8 cellular contexts compared by ENCODE assay signal in the genomic region with DNA sequence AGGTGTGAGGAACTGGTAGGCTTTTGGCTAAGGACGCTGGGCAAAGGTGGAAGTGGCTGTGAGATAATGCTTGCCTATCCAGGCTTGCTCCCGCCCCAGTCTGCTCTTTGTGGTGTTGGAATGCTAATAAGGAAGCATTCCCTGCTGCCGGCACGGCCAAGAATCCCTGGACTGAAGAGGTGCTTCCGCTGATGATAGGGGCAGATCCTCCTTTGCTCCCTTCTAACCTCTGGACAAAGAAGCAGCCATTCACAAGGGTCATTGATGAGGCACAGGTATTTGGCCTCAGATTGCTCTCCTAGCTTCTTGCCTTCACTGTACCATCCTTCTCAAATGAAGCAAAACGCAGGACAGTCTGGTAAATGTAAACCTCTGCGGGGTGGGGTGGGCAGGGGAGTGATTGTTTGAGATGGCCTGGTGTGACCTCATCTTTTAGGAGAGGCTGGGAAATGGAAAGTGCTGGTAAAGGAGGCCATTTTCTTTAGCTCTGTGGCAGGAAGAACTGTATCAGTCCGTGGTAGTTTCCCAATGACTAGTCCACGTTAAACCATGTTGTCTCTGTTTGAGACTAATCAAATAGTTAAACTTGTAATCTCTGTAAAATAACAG. TPM values are rescaled to one million over a fixed set of nuclear protein-coding genes. Genes with fewer than 3 reads are reported as not detected.
DNase-seq lines count a peak whose midpoint lies in the region; ATAC-seq and TF ChIP-seq lines count a peak whose summit lies in the region.

No MANE protein-coding gene starts in this region.

- no peak overlapping the region for H3K4ac ChIP-seq in neuronal stem cell (ENCODE audit: low read length)

- H3K79me1 ChIP-seq in neuronal stem cell (ENCODE audit: low read depth, low read length) = peaks cover 4% of the 10 kb centered on the region

- no CpG with 5 or more reads among the region's 9 CpGs for WGBS in neuronal stem cell (ENCODE audit: extremely low coverage in 2 of 2, insufficient read length in 2 of 2, insufficient replicate concordance in 1 of 2), 2 donors

- H3K27ac ChIP-seq in WERI-Rb-1 = no peak overlapping the region
- H3K27ac ChIP-seq in neuronal stem cell (replicated peaks; ENCODE audit: low read length) = peak overlapping the region; percentile 85

- ATAC-seq in GM18858 (IDR thresholded peaks at IDR 0.05; ENCODE audit: unreplicated experiment) = no peak

- H3K27me3 ChIP-seq in HAP-1 (ENCODE audit: low read depth) = no peaks in the 10 kb centered on the region
- H3K27me3 ChIP-seq in WERI-Rb-1 (ENCODE audit: insufficient read depth, low read depth, severe bottlenecking) = no peaks in the 10 kb centered on the region
- H3K27me3 ChIP-seq in neuronal stem cell (ENCODE audit: control insufficient read depth in 3 of 3, insufficient read depth in 3 of 3, low read depth in 1 of 3, low read length in 3 of 3) = no peaks in the 10 kb centered on the region

- TF ChIP-seq CTCF in WERI-Rb-1 (IDR thresholded peaks at IDR 0.05; ENCODE audit: low read depth, low read length) (no peak), fibroblast of mammary gland (conservative IDR thresholded peaks at IDR 0.05; ENCODE audit: control insufficient read depth, insufficient read depth, low read depth, low read length) (no peak)

- H2AK5ac ChIP-seq in neuronal stem cell (ENCODE audit: low read depth, low read length) = no peak overlapping the region

- H3K9me3 ChIP-seq in HAP-1 (no peaks in the 10 kb centered on the region), WERI-Rb-1 (ENCODE audit: severe bottlenecking) (no peaks in the 10 kb centered on the region), neuronal stem cell (replicated peaks in 1 of 2; ENCODE audit: control insufficient read depth in 2 of 2, insufficient read depth in 1 of 2, low read depth in 1 of 2, low read length in 2 of 2) (no peaks in the 10 kb centered on the region)

- peaks cover 52% of the 10 kb centered on the region for H3K36me3 ChIP-seq in HAP-1 (replicated peaks)
- H3K36me3 ChIP-seq in WERI-Rb-1 = peaks cover 66% of the 10 kb centered on the region
- peaks cover 21 to 45% of the 10 kb centered on the region in 2 donors for H3K36me3 ChIP-seq in neuronal stem cell (replicated peaks in 1 of 2; ENCODE audit: control insufficient read depth in 2 of 2, insufficient read depth in 2 of 2, low read length in 2 of 2)

- no peak overlapping the region for H4K8ac ChIP-seq in neuronal stem cell (ENCODE audit: low read depth, low read length)

- peaks cover 4% of the 10 kb centered on the region; the same call in 1 of the 2 replicates for H3K4me1 ChIP-seq in HAP-1
- H3K4me1 ChIP-seq in neuronal stem cell (ENCODE audit: control insufficient read depth in 2 of 2, insufficient read depth in 1 of 2, low read depth in 1 of 2, low read length in 2 of 2) = peaks cover 6% of the 10 kb centered on the region in 2 donors

- peak overlapping the region; percentile 14 for H3K9ac ChIP-seq in neuronal stem cell (ENCODE audit: low read depth, low read length, poor library complexity)

- no peak overlapping the region for H3K23ac ChIP-seq in neuronal stem cell (ENCODE audit: low read depth, low read length, poor library complexity)

- DNase-seq in ACHN (peak; percentile 77), HAP-1 (ENCODE audit: low spot score in 2 of 2) (peak; percentile 69 to 78), WERI-Rb-1 (no peak), fibroblast of mammary gland (ENCODE audit: low read depth) (peak; percentile 46), neuronal stem cell (ENCODE audit: low spot score) (peak; percentile 63), Ammon's horn (ENCODE audit: low spot score) (no peak), occipital lobe (lab: John Stamatoyannopoulos, UW) (no peak)

- H3K4me3 ChIP-seq in HAP-1 (peak overlapping the region; percentile 94), WERI-Rb-1 (ENCODE audit: low read depth, low read length) (peak overlapping the region; percentile 78), fibroblast of mammary gland (ENCODE audit: control insufficient read depth, low read depth, low read length) (peak overlapping the region; percentile 73), neuronal stem cell (ENCODE audit: low read length in 2 of 2) (peak overlapping the region; percentile 98 to 100)

- H3K4me2 ChIP-seq in neuronal stem cell (ENCODE audit: insufficient read depth, low read length, poor library complexity, severe bottlenecking) = peak overlapping the region; percentile 63

- H4K91ac ChIP-seq in neuronal stem cell (ENCODE audit: low read depth, low read length, poor library complexity) = no peak overlapping the region

- H2BK15ac ChIP-seq in neuronal stem cell (ENCODE audit: low read length) = no peak overlapping the region

- in situ Hi-C loops in ACHN (cut with HindIII; ENCODE audit: low pct_ligation_motif_present, low pct_unique_long_range_greater_than_20kb, low sequenced_read_pairs) (no loop called here), HAP-1 (cut with MboI; ENCODE audit: low sequenced_read_pairs) (no loop called here)

- H3K14ac ChIP-seq in neuronal stem cell (ENCODE audit: low read length) = no peak overlapping the region

- no peak overlapping the region for H2BK12ac ChIP-seq in neuronal stem cell (ENCODE audit: low read length)

- no peak overlapping the region for H2AFZ ChIP-seq in neuronal stem cell (ENCODE audit: low read length)

- no peak overlapping the region for H2BK120ac ChIP-seq in neuronal stem cell (ENCODE audit: low read depth, low read length)

- no peak overlapping the region for H2BK5ac ChIP-seq in neuronal stem cell (ENCODE audit: low read length)

- H3K18ac ChIP-seq in neuronal stem cell (ENCODE audit: low read length) = no peak overlapping the region

RNA-seq across cellular contexts. Expression of gene PGAM1, which starts 1.7 kb away (rescaled TPM):
- 252 TPM for polyA plus RNA-seq in neuronal stem cell (2013, experiment 1 of 2)
- 248 TPM for polyA plus RNA-seq in neuronal stem cell (2013, experiment 2 of 2)
- total RNA-seq in occipital lobe = 109 TPM

RNA-seq across cellular contexts. Expression of gene EXOSC1, which starts 18.1 kb away (rescaled TPM):
- polyA plus RNA-seq in neuronal stem cell (2013, experiment 1 of 2) = 57.3 TPM
- 58.3 TPM for polyA plus RNA-seq in neuronal stem cell (2013, experiment 2 of 2)
- 38.7 TPM for total RNA-seq in occipital lobe

RNA-seq across cellular contexts. Expression of gene ZDHHC16, which starts 18.3 kb away (rescaled TPM):
- polyA plus RNA-seq in neuronal stem cell (2013, experiment 1 of 2) = 23.5 TPM
- polyA plus RNA-seq in neuronal stem cell (2013, experiment 2 of 2) = 23.2 TPM
- 21.2 TPM for total RNA-seq in occipital lobe

RNA-seq across cellular contexts. Expression of gene RRP12, which starts 26.5 kb away (rescaled TPM):
- polyA plus RNA-seq in neuronal stem cell (2013, experiment 1 of 2) = 10.3 TPM
- polyA plus RNA-seq in neuronal stem cell (2013, experiment 2 of 2) = 9.5 TPM
- total RNA-seq in occipital lobe = 9.2 TPM

Comparison
In these comparisons a context has a peak if more than half of its experiments do, and no peak if none do; other contexts are left out.
1. DNase-seq: peak in ACHN (single experiment), HAP-1 (2 of 2), fibroblast of mammary gland (single experiment) and neuronal stem cell (single experiment); none in WERI-Rb-1 (single experiment), Ammon's horn (single experiment) and occipital lobe (single experiment).
2. Peak in every context shown above with its lines, with median percentiles within 50 percentile points of each other: H3K4me3 ChIP-seq.